Comparison of ENCODE assay signal across 16 cellular contexts in the genomic region with DNA sequence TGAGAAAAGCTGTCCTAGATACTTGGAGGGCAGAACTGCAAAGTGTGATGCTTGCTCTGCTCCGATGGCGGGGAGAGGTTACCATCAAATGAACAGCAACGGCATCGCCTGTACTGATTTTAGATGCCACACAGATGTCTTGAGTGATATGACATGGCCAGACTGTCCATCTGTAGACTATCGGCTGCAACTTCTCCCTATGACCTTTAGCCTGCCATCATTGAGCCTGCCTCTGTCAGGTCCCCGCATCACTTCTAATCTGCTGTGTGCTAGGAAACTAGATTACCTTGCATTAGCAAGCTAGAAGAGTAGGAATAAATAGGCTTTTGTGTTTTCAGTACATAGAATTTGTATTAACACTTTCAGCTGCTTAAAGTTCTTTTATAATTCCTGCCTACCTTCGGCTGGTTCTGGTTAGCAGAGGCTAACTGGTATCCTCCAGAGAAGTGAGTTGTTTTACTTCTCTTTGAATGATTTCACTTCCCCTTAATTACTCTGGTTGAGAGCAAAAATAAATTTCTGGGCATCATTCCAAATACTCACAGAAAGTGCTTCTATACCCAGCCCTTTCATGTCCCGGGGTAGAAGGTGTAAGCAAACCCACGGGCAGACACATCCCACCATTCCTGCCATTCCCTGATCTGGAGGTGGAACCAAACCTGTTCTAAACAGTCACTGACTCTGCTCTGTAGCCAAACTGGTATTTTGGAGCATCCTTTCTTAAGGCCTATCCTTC. TPM values are rescaled to one million over a fixed set of nuclear protein-coding genes. Genes with fewer than 3 reads are reported as not detected.
DNase-seq lines count a peak whose midpoint lies in the region; ATAC-seq and TF ChIP-seq lines count a peak whose summit lies in the region.
"Had no signal": no experiment of that assay in that cellular context is flagged by ENCODE, and none has a peak within 500 bp of the region (broad histone marks: within the 10 kb centered on the region; RNA-seq: fewer than 3 reads in every experiment).

No MANE protein-coding gene starts in this region.

- peaks cover 0 to 58% (median 32%) of the 10 kb centered on the region in 5 donors for H3K36me3 Mint-ChIP-seq in naive thymus-derived CD4-positive, alpha-beta T cell

- no peak for TF ChIP-seq CTCF in GM12865 (IDR thresholded peaks at IDR 0.05; ENCODE audit: insufficient read depth, low read depth, low read length, missing control alignments)

- ATAC-seq in HG03108 (IDR thresholded peaks at IDR 0.05; ENCODE audit: unreplicated experiment) (peak; percentile 55), GM21737 (IDR thresholded peaks at IDR 0.05; ENCODE audit: unreplicated experiment) (no peak), GM19455 (IDR thresholded peaks at IDR 0.05; ENCODE audit: unreplicated experiment) (no peak), HG03520 (IDR thresholded peaks at IDR 0.05; ENCODE audit: unreplicated experiment) (no peak)
- ATAC-seq in naive thymus-derived CD4-positive, alpha-beta T cell, result peak; percentile 38

- H3K4me1 ChIP-seq in naive thymus-derived CD4-positive, alpha-beta T cell (ENCODE audit: control insufficient read depth in 2 of 2, insufficient read depth in 2 of 2, low read length in 2 of 2), result no peaks in the 10 kb centered on the region

- POLR2A ChIA-PET in naive thymus-derived CD4-positive, alpha-beta T cell (lab: Charles Lee), result no interaction called here

- CTCF ChIA-PET in naive thymus-derived CD4-positive, alpha-beta T cell (lab: Charles Lee), result no interaction called here

- no peak overlapping the region for H3K4me3 ChIP-seq in GM12865 (ENCODE audit: low read depth, low read length)
- H3K4me3 ChIP-seq in naive thymus-derived CD4-positive, alpha-beta T cell (ENCODE audit: low read length), result no peak overlapping the region
- H3K4me3 ChIP-seq: sigmoid colon had no signal

- H3K27me3 ChIP-seq in naive thymus-derived CD4-positive, alpha-beta T cell (ENCODE audit: control insufficient read depth in 2 of 2, insufficient read depth in 2 of 2, low read length in 2 of 2), result no peaks in the 10 kb centered on the region
- H3K27me3 ChIP-seq: sigmoid colon had no signal

- no peak overlapping the region for H3K4me3 Mint-ChIP-seq in naive thymus-derived CD4-positive, alpha-beta T cell
- H3K4me3 Mint-ChIP-seq: brain, endodermal cell had no signal

- intact Hi-C loops in naive thymus-derived CD4-positive, alpha-beta T cell (cut with micrococcal nuclease), result no loop called here

- no peaks in the 10 kb centered on the region for H3K9me3 ChIP-seq in naive thymus-derived CD4-positive, alpha-beta T cell (ENCODE audit: control insufficient read depth in 2 of 3, low read length in 3 of 3)
- H3K9me3 ChIP-seq: sigmoid colon had no signal

- H3K9me3 Mint-ChIP-seq in naive thymus-derived CD4-positive, alpha-beta T cell, result no peaks in the 10 kb centered on the region
- H3K9me3 Mint-ChIP-seq: activated T-helper 2 cell treated with anti-CD3 and anti-CD28 coated beads, Interferon-gamma antibody, Interleukin-2, Interleukin-4, amounts not matched to agents 10 μg/mL and 5 μg/mL and 100 μg/mL, durations not matched to agents 14 hours and 24 hours and 36 hours; brain; CD4-positive, CD25-positive, alpha-beta regulatory T cell; endodermal cell had no signal

- H3K36me3 ChIP-seq in naive thymus-derived CD4-positive, alpha-beta T cell (ENCODE audit: control insufficient read depth in 2 of 3, insufficient read depth in 3 of 3, low read length in 3 of 3), result peaks cover 17 to 89% (median 20%) of the 10 kb centered on the region in 3 experiments

- DNase-seq in GM12865 (ENCODE audit: low read depth), result peak; percentile 57
- no peak for DNase-seq in naive thymus-derived CD4-positive, alpha-beta T cell
- DNase-seq in NCI-H526 (lab: John Stamatoyannopoulos, UW), result no peak
- DNase-seq: activated CD4-positive, alpha-beta T cell treated with anti-CD3 and anti-CD28 coated beads for 48 hours; CD4-positive, CD25-positive, alpha-beta regulatory T cell; endodermal cell; NCI-H1436; NCI-H748 treated with DMSO at 0.1 percent for 48 hours; sigmoid colon had no signal

- no peaks in the 10 kb centered on the region for H3K27me3 Mint-ChIP-seq in naive thymus-derived CD4-positive, alpha-beta T cell
- H3K27me3 Mint-ChIP-seq: brain; CD4-positive, CD25-positive, alpha-beta regulatory T cell had no signal

- no peaks in the 10 kb centered on the region for H3K4me1 Mint-ChIP-seq in naive thymus-derived CD4-positive, alpha-beta T cell

- H3K27ac ChIP-seq in naive thymus-derived CD4-positive, alpha-beta T cell (ENCODE audit: low read depth, low read length), result no peak overlapping the region
- H3K27ac ChIP-seq: sigmoid colon had no signal

- H3K27ac Mint-ChIP-seq in naive thymus-derived CD4-positive, alpha-beta T cell, result peak overlapping the region in 5 of 9 donors; percentile 26 to 71 (median 53)
- H3K27ac Mint-ChIP-seq: activated T-helper 2 cell treated with anti-CD3 and anti-CD28 coated beads, Interferon-gamma antibody, Interleukin-2, Interleukin-4, amounts not matched to agents 10 μg/mL and 5 μg/mL and 100 μg/mL, durations not matched to agents 14 hours and 24 hours and 36 hours; endodermal cell had no signal

TF ChIP-seq in PFSK-1, 5 proteins besides CTCF, POLR2A, EP300 and RAD21:
- TF ChIP-seq POLR2AphosphoS5 (IDR thresholded peaks at IDR 0.05; ENCODE audit: low read depth, low read length) (0 out of 2 replicates have a peak, but pooled peaks have one; percentile 11), REST (IDR thresholded peaks at IDR 0.05; ENCODE audit: insufficient read depth in 1 of 2, low read depth in 2 of 2, low read length in 2 of 2) (no peak), FOXP2 (optimal IDR thresholded peaks at IDR 0.05; ENCODE audit: borderline replicate concordance, extremely low read depth, extremely low read length, insufficient read depth) (no peak)
TF ChIP-seq in PFSK-1: peak in this region for 1.

RNA-seq across cellular contexts. Expression of gene GAREM2, which starts 24.0 kb away (rescaled TPM):
- 11.3 TPM for polyA plus RNA-seq in PFSK-1 (2012; ENCODE audit: insufficient read length, low read depth)
- 1 to 10 TPM; 4.5 to 8.4 (median 4.9) TPM for total RNA-seq in naive thymus-derived CD4-positive, alpha-beta T cell
- polyA plus RNA-seq in naive thymus-derived CD4-positive, alpha-beta T cell, result 1 to 10 TPM; 2.4 to 2.6 TPM

RNA-seq across cellular contexts. Expression of gene HADHA, which starts 47.6 kb away (rescaled TPM):
- polyA plus RNA-seq in PFSK-1 (2012; ENCODE audit: insufficient read length, low read depth), result 132 TPM
- 100 to 1,000 TPM in 3 of 5 experiments, 10 to 100 TPM in 2; 83.8 to 111 (median 102) TPM for total RNA-seq in naive thymus-derived CD4-positive, alpha-beta T cell
- 100 to 1,000 TPM; 116 to 150 TPM for polyA plus RNA-seq in naive thymus-derived CD4-positive, alpha-beta T cell

RNA-seq across cellular contexts. Expression of gene HADHB, which starts 47.9 kb away (rescaled TPM):
- polyA plus RNA-seq in PFSK-1 (2012; ENCODE audit: insufficient read length, low read depth), result 54.1 TPM
- total RNA-seq in naive thymus-derived CD4-positive, alpha-beta T cell, result 10 to 100 TPM; 38.1 to 77.5 (median 64.2) TPM
- polyA plus RNA-seq in naive thymus-derived CD4-positive, alpha-beta T cell, result 100 to 1,000 TPM in 1 of 2 donors, 10 to 100 TPM in 1; 86.3 to 112 TPM

Comparison
In these comparisons a context has a peak if more than half of its experiments do, and no peak if none do; other contexts are left out.
1. ATAC-seq: peak in HG03108 (single experiment) and naive thymus-derived CD4-positive, alpha-beta T cell (single experiment); none in GM21737 (single experiment), GM19455 (single experiment) and HG03520 (single experiment).